ENCODE assay signal across 32 cellular contexts in the genomic region with DNA sequence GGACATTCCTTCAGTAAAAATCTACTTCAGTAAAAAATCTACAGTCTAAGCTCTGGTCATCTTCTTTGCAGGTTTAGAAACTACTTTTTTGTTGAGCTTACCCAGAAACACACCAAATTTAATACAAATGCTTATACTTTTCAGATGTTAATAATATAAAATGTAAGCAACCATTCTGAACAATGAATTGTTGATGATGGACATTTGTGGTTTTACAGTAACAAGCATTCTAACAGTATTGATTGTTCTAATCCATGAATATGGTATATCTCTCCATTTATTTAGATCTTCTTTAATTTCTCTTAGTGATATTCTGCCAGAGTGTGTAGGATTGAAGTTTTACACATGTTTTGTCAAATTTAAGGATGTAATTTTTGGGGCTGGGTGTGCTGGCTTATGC.
"Had no signal": no experiment of that assay in that cellular context is flagged by ENCODE, and none has a peak within 500 bp of the region (broad histone marks: within the 10 kb centered on the region; RNA-seq: fewer than 3 reads in every experiment).

No MANE protein-coding gene starts in this region.

- H3K36me3 ChIP-seq: MG63 had no signal

- H3K4me3 ChIP-seq: MG63 had no signal

- H3K27me3 ChIP-seq: MG63 had no signal

- DNase-seq: Karpas-422, Kasumi-1, MM.1S, MV-4-11, NCI-H1048, NCI-H1092, NCI-H1092 treated with DMSO at 0.1 percent for 48 hours, NCI-H1105, NCI-H1105 treated with DMSO at 0.1 percent for 48 hours, NCI-H1417, NCI-H1417 treated with DMSO at 0.1 percent for 48 hours, NCI-H1436, NCI-H1436 treated with DMSO at 0.1 percent for 48 hours, NCI-H146, NCI-H1694, NCI-H1694 treated with DMSO at 0.1 percent for 48 hours, NCI-H187, NCI-H187 treated with DMSO at 0.1 percent for 48 hours, NCI-H1930, NCI-H2029, NCI-H2029 treated with DMSO at 0.1 percent for 48 hours, NCI-H2081, NCI-H2081 treated with DMSO at 0.1 percent for 48 hours, NCI-H2107, NCI-H2171, NCI-H2171 treated with DMSO at 0.1 percent for 48 hours, NCI-H2227 treated with DMSO at 0.1 percent for 48 hours, NCI-H226, NCI-H345, NCI-H510A, NCI-H510A treated with DMSO at 0.1 percent for 48 hours had no signal
